In the genomic region with DNA sequence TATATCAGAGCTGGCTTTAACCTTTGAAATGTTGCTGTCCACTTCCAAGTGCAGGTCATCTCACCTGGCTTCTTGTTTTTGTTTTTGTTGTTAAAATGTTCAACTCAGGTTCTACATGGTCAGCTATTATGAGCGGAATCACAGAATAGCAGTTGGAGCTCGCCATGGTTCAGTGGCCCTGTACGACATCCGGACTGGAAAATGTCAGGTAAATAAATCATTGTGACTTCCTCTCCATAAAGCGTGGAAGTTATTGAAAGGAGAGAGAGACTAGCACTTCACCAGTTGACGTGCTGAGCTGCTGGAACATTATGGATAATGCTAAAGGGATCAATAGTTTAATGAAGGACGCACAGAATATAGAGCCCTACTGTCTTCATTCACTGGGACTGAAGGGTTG, we compare ENCODE assay signal across 14 cellular contexts.
"Had no signal": no experiment of that assay in that cellular context is flagged by ENCODE, and none has a peak within 500 bp of the region (broad histone marks: within the 10 kb centered on the region; RNA-seq: fewer than 3 reads in every experiment).

No MANE protein-coding gene starts in this region.

- H3K27ac Mint-ChIP-seq: activated naive CD4-positive, alpha-beta T cell treated with anti-CD3 and anti-CD28 coated beads, Interleukin-2, amount 50 U/mL, for 72 hours; dendritic cell treated with granulocyte-macrophage colony-stimulating factor and Interleukin-4, amounts not matched to agents 40 ng/mL and 50 ng/mL, for 4 days; stimulated activated effector memory CD8-positive, alpha-beta T cell treated with anti-CD3 and anti-CD28 coated beads, Interleukin-12 subunit alpha, Interleukin-12 subunit beta, amount 100 ng/mL, for 72 hours had no signal

- ATAC-seq: activated naive CD4-positive, alpha-beta T cell treated with anti-CD3 and anti-CD28 coated beads, Interleukin-2, amount 50 U/mL, for 72 hours; left cardiac atrium; naive thymus-derived CD4-positive, alpha-beta T cell; right cardiac atrium; stimulated activated effector memory CD8-positive, alpha-beta T cell treated with anti-CD3 and anti-CD28 coated beads, Interleukin-12 subunit alpha, Interleukin-12 subunit beta, amount 100 ng/mL, for 72 hours had no signal

- H3K4me3 Mint-ChIP-seq: dendritic cell treated with granulocyte-macrophage colony-stimulating factor and Interleukin-4, amounts not matched to agents 40 ng/mL and 50 ng/mL, for 4 days; naive thymus-derived CD4-positive, alpha-beta T cell; stimulated activated effector memory CD8-positive, alpha-beta T cell treated with anti-CD3 and anti-CD28 coated beads, Interleukin-12 subunit alpha, Interleukin-12 subunit beta, amount 100 ng/mL, for 72 hours had no signal

- DNase-seq: activated effector memory CD4-positive, alpha-beta T cell treated with anti-CD3 and anti-CD28 coated beads, Interleukin-2, amount 50 U/mL, for 16 hours; activated T-cell treated with anti-CD3 and anti-CD28 coated beads, Interleukin-2, amount 50 U/mL, for 1 hour; amygdala; brain microvascular endothelial cell; hypothalamus; left cardiac atrium; naive thymus-derived CD4-positive, alpha-beta T cell; posterior cingulate gyrus; right cardiac atrium; small intestine; thyroid gland had no signal

- H3K9me3 Mint-ChIP-seq: activated naive CD4-positive, alpha-beta T cell treated with anti-CD3 and anti-CD28 coated beads, Interleukin-2, amount 50 U/mL, for 72 hours; dendritic cell treated with granulocyte-macrophage colony-stimulating factor and Interleukin-4, amounts not matched to agents 40 ng/mL and 50 ng/mL, for 4 days; naive thymus-derived CD4-positive, alpha-beta T cell; stimulated activated effector memory CD8-positive, alpha-beta T cell treated with anti-CD3 and anti-CD28 coated beads, Interleukin-12 subunit alpha, Interleukin-12 subunit beta, amount 100 ng/mL, for 72 hours had no signal

- H3K4me1 Mint-ChIP-seq: stimulated activated effector memory CD8-positive, alpha-beta T cell treated with anti-CD3 and anti-CD28 coated beads, Interleukin-12 subunit alpha, Interleukin-12 subunit beta, amount 100 ng/mL, for 72 hours had no signal

- H3K27me3 Mint-ChIP-seq: dendritic cell treated with granulocyte-macrophage colony-stimulating factor and Interleukin-4, amounts not matched to agents 40 ng/mL and 50 ng/mL, for 4 days; naive thymus-derived CD4-positive, alpha-beta T cell had no signal
